In the genomic region with DNA sequence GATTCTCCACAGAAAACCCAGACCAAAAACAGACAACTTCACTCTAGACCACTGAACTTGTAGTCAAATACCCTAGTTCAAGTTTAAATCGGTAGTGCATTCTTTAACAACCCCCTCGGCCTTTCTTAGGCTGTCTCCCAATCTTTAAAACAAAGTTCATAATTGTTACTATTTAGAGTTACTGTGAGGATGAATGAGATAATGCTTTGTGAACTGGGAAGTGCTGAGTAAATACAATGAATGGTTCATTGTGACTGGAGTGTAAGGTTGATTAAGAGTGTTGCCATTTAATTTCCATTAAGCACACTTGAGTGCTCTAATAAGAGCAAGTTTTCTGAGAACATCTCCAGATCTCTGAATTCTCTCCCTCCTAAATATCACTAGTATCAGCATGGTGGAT, we compare ENCODE assay signal across 16 cellular contexts.
DNase-seq lines count a peak whose midpoint lies in the region; ATAC-seq, FAIRE-seq and TF ChIP-seq lines count a peak whose summit lies in the region.
"Had no signal": no experiment of that assay in that cellular context is flagged by ENCODE, and none has a peak within 500 bp of the region (broad histone marks: within the 10 kb centered on the region; RNA-seq: fewer than 3 reads in every experiment).

No MANE protein-coding gene starts in this region.

- no peaks in the 10 kb centered on the region for H3K36me3 ChIP-seq in endodermal cell (ENCODE audit: control insufficient read depth, insufficient read depth, low read length)
- H3K36me3 ChIP-seq: BLaER1 treated with 17β-estradiol and CSF1 and Interleukin-3, amounts not matched to agents 10 nM and 100 nM had no signal

- H3K9me3 Mint-ChIP-seq in endodermal cell: peaks cover 2% of the 10 kb centered on the region
- H3K9me3 Mint-ChIP-seq: CD4-positive, alpha-beta T cell had no signal

- no peak for FAIRE-seq in frontal cortex (lab: Jason Lieb, UNC)
- FAIRE-seq: D721Med, GM12878, GM18507, H54 had no signal

- H3K27ac Mint-ChIP-seq in endodermal cell: no peak overlapping the region
- H3K27ac Mint-ChIP-seq: CD4-positive, alpha-beta T cell had no signal

- H3K36me3 Mint-ChIP-seq in endodermal cell (ENCODE audit: low read depth): no peaks in the 10 kb centered on the region

- H3K27me3 ChIP-seq in endodermal cell (ENCODE audit: control insufficient read depth, insufficient read depth, low read length, poor library complexity, severe bottlenecking): no peaks in the 10 kb centered on the region
- H3K27me3 ChIP-seq: BLaER1 treated with 17β-estradiol and CSF1 and Interleukin-3, amounts not matched to agents 10 nM and 100 nM had no signal

- H3K27ac ChIP-seq in endodermal cell (ENCODE audit: low read depth, low read length): no peak overlapping the region
- H3K27ac ChIP-seq: BLaER1 treated with 17β-estradiol and CSF1 and Interleukin-3, amounts not matched to agents 10 nM and 100 nM; GM23248 had no signal

- H3K27me3 Mint-ChIP-seq in endodermal cell (ENCODE audit: insufficient read depth): no peaks in the 10 kb centered on the region
- H3K27me3 Mint-ChIP-seq: CD4-positive, alpha-beta T cell had no signal

- H3K9me3 ChIP-seq in endodermal cell (ENCODE audit: control insufficient read depth, low read length): peaks cover 6% of the 10 kb centered on the region
- H3K9me3 ChIP-seq: BLaER1 treated with 17β-estradiol and CSF1 and Interleukin-3, amounts not matched to agents 10 nM and 100 nM had no signal

- peak overlapping the region; percentile 40 for H3K4me3 ChIP-seq in endodermal cell (ENCODE audit: low read length)
- H3K4me3 ChIP-seq: BLaER1 treated with 17β-estradiol and CSF1 and Interleukin-3, amounts not matched to agents 10 nM and 100 nM; GM12878; GM23248 had no signal

- POLR2A ChIA-PET in HEK293T (lab: Yijun Ruan, JAX): no interaction called here

- H3K4me3 Mint-ChIP-seq in endodermal cell: no peak overlapping the region
- H3K4me3 Mint-ChIP-seq: CD4-positive, alpha-beta T cell had no signal

- no peak for ATAC-seq in GM21526 (IDR thresholded peaks at IDR 0.05; ENCODE audit: low FRiP score, unreplicated experiment)
- ATAC-seq: GM12878, HCT116 had no signal

- WGBS in endodermal cell (ENCODE audit: insufficient coverage in 1 of 2, insufficient read length in 1 of 2), 2 experiments: 78% methylated on average over 2 of the region's 2 CpGs; no CpG with 5 or more reads in 1 of the 2 experiments

- TF ChIP-seq CTCF in endodermal cell (conservative IDR thresholded peaks at IDR 0.05): no peak

- peaks cover 9% of the 10 kb centered on the region for H3K4me1 ChIP-seq in endodermal cell (ENCODE audit: control insufficient read depth, insufficient read depth, low read length)

- CTCF ChIA-PET in HEK293T (lab: Yijun Ruan, JAX): no interaction called here

- H3K4me1 Mint-ChIP-seq in endodermal cell: peaks cover 13% of the 10 kb centered on the region

- H3K9ac ChIP-seq in endodermal cell (ENCODE audit: extremely low read depth, low read length, poor library complexity, severe bottlenecking): no peak overlapping the region
- H3K9ac ChIP-seq: BLaER1 treated with 17β-estradiol and CSF1 and Interleukin-3, amounts not matched to agents 10 nM and 100 nM; GM23248 had no signal

- DNase-seq in DMS79 (lab: John Stamatoyannopoulos, UW) (peak; percentile 18), endodermal cell (no peak), medulla oblongata (ENCODE audit: extremely low spot score) (peak; percentile 27), superior temporal gyrus (ENCODE audit: extremely low spot score) (peak; percentile 42), HEK293T (ENCODE audit: extremely low spot score) (no peak), frontal cortex (ENCODE audit: low spot score in 2 of 2) (no peak)
- DNase-seq: ACHN; CD4-positive, alpha-beta T cell had no signal

TF ChIP-seq in HEK293T, 16 proteins besides CTCF, POLR2A, EP300 and RAD21:
- no peak for TF ChIP-seq HDGF (IDR thresholded peaks at IDR 0.05; ENCODE audit: borderline replicate concordance)
- no peak for TF ChIP-seq SUZ12 (IDR thresholded peaks at IDR 0.05)
- no peak for TF ChIP-seq ARNT (IDR thresholded peaks at IDR 0.05)
- no peak for TF ChIP-seq PKNOX1 (IDR thresholded peaks at IDR 0.05)
- TF ChIP-seq FOXA1 (IDR thresholded peaks at IDR 0.05): no peak
- TF ChIP-seq SP1 (IDR thresholded peaks at IDR 0.05): no peak
- no peak for TF ChIP-seq L3MBTL2 (conservative IDR thresholded peaks at IDR 0.05)
- no peak for TF ChIP-seq CTBP1 (IDR thresholded peaks at IDR 0.05; ENCODE audit: borderline replicate concordance)
- no peak for TF ChIP-seq BHLHE40 (IDR thresholded peaks at IDR 0.05; ENCODE audit: borderline replicate concordance)
- TF ChIP-seq ZNF384 (IDR thresholded peaks at IDR 0.05): no peak

Comparison
In these comparisons a context has a peak if more than half of its experiments do, and no peak if none do; other contexts are left out.
1. DNase-seq: peak in DMS79 (single experiment), medulla oblongata (single experiment) and superior temporal gyrus (single experiment); none in endodermal cell (single experiment), HEK293T (single experiment) and frontal cortex (0 of 2).